Comparison of ENCODE assay signal across 10 cellular contexts in genomic region chr1:14944471-14944981, GRCh38.
A peak's percentile ranks its signal among the peaks of the same experiment; 100 is the strongest.
DNase-seq lines count a peak whose midpoint lies in the region; ATAC-seq, FAIRE-seq and TF ChIP-seq lines count a peak whose summit lies in the region.
"Had no signal": no experiment of that assay in that cellular context is flagged by ENCODE, and none has a peak within 500 bp of the region (broad histone marks: within the 10 kb centered on the region; RNA-seq: fewer than 3 reads in every experiment).

No MANE protein-coding gene starts in this region.

- CTCF ChIA-PET in K562 (lab: Yijun Ruan, JAX; ENCODE audit: low intra/inter-chr PET ratio), result no interaction called here

- peaks cover 6% of the 10 kb centered on the region; the same call in 1 of the 3 replicates for H3K36me3 ChIP-seq in K562 (ENCODE audit: control insufficient read depth, insufficient read depth, low read length)

- H3K9ac ChIP-seq in K562 (ENCODE audit: insufficient read depth in 1 of 2, low read depth in 2 of 2, low read length in 2 of 2), result peak overlapping the region in 1 of 2 experiments; percentile 68; a peak in 1 of 4 replicates
- H3K9ac ChIP-seq: BLaER1 had no signal

- H3K36me3 Mint-ChIP-seq in HFFc6 (ENCODE audit: low read depth), result no peaks in the 10 kb centered on the region; the same call in 1 of the 2 replicates

- H3K27ac ChIP-seq in K562 (ENCODE audit: extremely low read depth, low read depth, low read length), result no peak overlapping the region
- peak overlapping the region; percentile 95 for H3K27ac ChIP-seq in layer of hippocampus (ENCODE audit: low read depth, low read length)
- H3K27ac ChIP-seq: BLaER1 had no signal

- H3K9me3 Mint-ChIP-seq in HFFc6, result no peaks in the 10 kb centered on the region
- H3K9me3 Mint-ChIP-seq: activated T-helper 1 cell treated with anti-CD3 and anti-CD28 coated beads, Interleukin-12 subunit alpha, Interleukin-12 subunit beta, Interleukin-2, Interleukin-4 antibody, amounts not matched to agents 30 ng/mL and 10 ng/mL and 1 ng/mL, durations not matched to agents 14 hours and 24 hours and 36 hours had no signal

- TF ChIP-seq CTCF in HFFc6 (IDR thresholded peaks at IDR 0.05), result no peak
- no peak for TF ChIP-seq CTCF in K562 (IDR thresholded peaks at IDR 0.05 in 2 of 3, conservative IDR thresholded peaks at IDR 0.05 in 1 of 3; ENCODE audit: insufficient read depth in 2 of 3, low read depth in 1 of 3, low read length in 3 of 3)

- H3K79me2 ChIP-seq in K562 (ENCODE audit: control insufficient read depth, insufficient read depth, low read length), result peaks cover 16% of the 10 kb centered on the region; the same call in 1 of the 3 replicates

- in situ Hi-C loops in K562 (cut with MboI), result no loop called here

- peaks cover 9 to 16% of the 10 kb centered on the region in 2 experiments; a peak in 4 of 5 replicates for H3K4me1 ChIP-seq in K562 (replicated peaks in 1 of 2; ENCODE audit: control insufficient read depth in 2 of 2, insufficient read depth in 2 of 2, low read length in 2 of 2)

- no peak for FAIRE-seq in K562 (lab: Jason Lieb, UNC)

- peak overlapping the region; percentile 80 for H3K27ac Mint-ChIP-seq in HFFc6
- H3K27ac Mint-ChIP-seq: activated T-helper 1 cell treated with anti-CD3 and anti-CD28 coated beads, Interleukin-12 subunit alpha, Interleukin-12 subunit beta, Interleukin-2, Interleukin-4 antibody, amounts not matched to agents 30 ng/mL and 10 ng/mL and 1 ng/mL, durations not matched to agents 14 hours and 24 hours and 36 hours had no signal

- no peak overlapping the region for H2AFZ ChIP-seq in K562 (ENCODE audit: low read depth, low read length)

- TF ChIP-seq EP300 in K562 (IDR thresholded peaks at IDR 0.05; ENCODE audit: low read length), result no peak

- H3K4me3 Mint-ChIP-seq in HFFc6, result peak overlapping the region; percentile 20; the same call in 1 of the 2 replicates
- H3K4me3 Mint-ChIP-seq: activated T-helper 1 cell treated with anti-CD3 and anti-CD28 coated beads, Interleukin-12 subunit alpha, Interleukin-12 subunit beta, Interleukin-2, Interleukin-4 antibody, amounts not matched to agents 30 ng/mL and 10 ng/mL and 1 ng/mL, durations not matched to agents 14 hours and 24 hours and 36 hours had no signal

- no peak overlapping the region for H3K4me3 ChIP-seq in K562
- H3K4me3 ChIP-seq: BLaER1 had no signal

- 73% methylated on average over 12 of the region's 12 CpGs for WGBS in K562 (ENCODE audit: insufficient coverage, low coverage, missing lambda C conversion rate)

- TF ChIP-seq POLR2A in K562 (conservative IDR thresholded peaks at IDR 0.05), result no peak

- H3K27me3 ChIP-seq in K562 (ENCODE audit: control insufficient read depth in 2 of 2, insufficient read depth in 2 of 2, low read length in 2 of 2) (no peaks in the 10 kb centered on the region; a peak in 1 of 5 replicates), layer of hippocampus (ENCODE audit: control insufficient read depth, insufficient read depth, low read length) (no peaks in the 10 kb centered on the region)
- H3K27me3 ChIP-seq: BLaER1 had no signal

- DNase-seq in HFFc6 (no peak), K562 (ENCODE audit: extremely low read depth in 1 of 4, low spot score in 3 of 4) (no peak), sciatic nerve (ENCODE audit: low spot score) (no peak), mucosa of gallbladder (ENCODE audit: low spot score) (no peak), SW480 (ENCODE audit: low spot score) (no peak)
- DNase-seq in stimulated activated CD4-positive, alpha-beta T cell treated with anti-CD3 and anti-CD28 coated beads, Interleukin-4, amount 100 ng/mL, for 24 hours, result no peak

- POLR2A ChIA-PET in K562 (lab: Yijun Ruan, JAX), result no interaction called here

- intact Hi-C loops in K562 (cut with micrococcal nuclease) (no loop called here), sciatic nerve (cut with DNase I) (no loop called here)

- no TSS peak for BruUV-seq in K562 (replicated peaks; lab: Mats Ljungman, UMichigan)

- H4K20me1 ChIP-seq in K562 (replicated peaks; ENCODE audit: control insufficient read depth, insufficient read depth, low read length), result no peaks in the 10 kb centered on the region; the same call in 1 of the 2 replicates

- no peak overlapping the region for H3K4me2 ChIP-seq in K562 (ENCODE audit: insufficient read depth, low read length)
- H3K4me2 ChIP-seq: BLaER1 had no signal

- no peak for TF ChIP-seq RAD21 in K562 (CRISPR knock-in tag; conservative IDR thresholded peaks at IDR 0.05 in 1 of 2, IDR thresholded peaks at IDR 0.05 in 1 of 2)

- peaks cover 87% of the 10 kb centered on the region for H3K4me1 Mint-ChIP-seq in HFFc6 (ENCODE audit: low read depth)

- H3K27me3 Mint-ChIP-seq in HFFc6 (ENCODE audit: insufficient read depth), result peaks cover 2% of the 10 kb centered on the region

- H3K9me1 ChIP-seq in K562 (ENCODE audit: control insufficient read depth, insufficient read depth, low read length), result peaks cover 3% of the 10 kb centered on the region

- no peak for ATAC-seq in K562
- ATAC-seq in sciatic nerve, result peak; percentile 8
- no peak for ATAC-seq in HG02970 (IDR thresholded peaks at IDR 0.05; ENCODE audit: low FRiP score, unreplicated experiment)

- H3K9me3 ChIP-seq in K562 (replicated peaks; ENCODE audit: control insufficient read depth, insufficient read depth, low read depth, low read length), result no peaks in the 10 kb centered on the region
- H3K9me3 ChIP-seq: BLaER1 had no signal

TF ChIP-seq in K562, 482 proteins besides CTCF, POLR2A, EP300 and RAD21:
- no peak for TF ChIP-seq ZKSCAN3 (CRISPR knock-in tag; IDR thresholded peaks at IDR 0.05)
- no peak for TF ChIP-seq NFXL1 (CRISPR knock-in tag; IDR thresholded peaks at IDR 0.05)
- 0 out of 2 replicates have a peak, but pooled peaks have one; percentile 28 for TF ChIP-seq ZBTB7A (IDR thresholded peaks at IDR 0.05; ENCODE audit: borderline replicate concordance, control insufficient read depth, low read depth, low read length)
- TF ChIP-seq MAFG (tag; conservative IDR thresholded peaks at IDR 0.05), result peak; percentile 61
- no peak for TF ChIP-seq CREM (IDR thresholded peaks at IDR 0.05; ENCODE audit: low read depth)
- peak; percentile 9 for TF ChIP-seq HMGN3 (IDR thresholded peaks at IDR 0.05; ENCODE audit: borderline replicate concordance, extremely low read depth, insufficient read length, low read depth, low read length)
- peak; percentile 64 for TF ChIP-seq C11orf30 (IDR thresholded peaks at IDR 0.05; ENCODE audit: low read depth)
- no peak for TF ChIP-seq MYC (IDR thresholded peaks at IDR 0.05; ENCODE audit: low read depth, low read length)
- TF ChIP-seq MYC (CRISPR knock-in tag; IDR thresholded peaks at IDR 0.05; ENCODE audit: borderline replicate concordance, low read depth), result no peak
- peak; percentile 72 for TF ChIP-seq ZNF316 (IDR thresholded peaks at IDR 0.05)
